20 cellular contexts compared by ENCODE assay signal in genomic region chr6:131225959-131226358, GRCh38.
A peak's percentile ranks its signal among the peaks of the same experiment; 100 is the strongest.
DNase-seq lines count a peak whose midpoint lies in the region; ATAC-seq, FAIRE-seq and TF ChIP-seq lines count a peak whose summit lies in the region.
"Had no signal": no experiment of that assay in that cellular context is flagged by ENCODE, and none has a peak within 500 bp of the region (broad histone marks: within the 10 kb centered on the region; RNA-seq: fewer than 3 reads in every experiment).

No MANE protein-coding gene starts in this region.

- H4K5ac ChIP-seq in H1 (ENCODE audit: insufficient read length, low read depth, low read length) = no peak overlapping the region

- H3K4me3 ChIP-seq in LNCaP clone FGC (ENCODE audit: low read depth, low read length) (no peak overlapping the region), H1 (ENCODE audit: extremely low read depth in 1 of 4, insufficient read depth in 2 of 4, low read depth in 3 of 4, low read length in 4 of 4) (no peak overlapping the region), neural cell (ENCODE audit: low read length) (peak overlapping the region; percentile 38)

- no peaks in the 10 kb centered on the region for H3K23me2 ChIP-seq in H1 (ENCODE audit: low read depth, low read length)

- ATAC-seq in GM18858 (IDR thresholded peaks at IDR 0.05; ENCODE audit: unreplicated experiment) = no peak
- ATAC-seq in stimulated activated naive CD8-positive, alpha-beta T cell treated with anti-CD3 and anti-CD28 coated beads, Interleukin-15, amount 100 ng/mL, for 72 hours = no peak
- ATAC-seq: CD8-positive, alpha-beta T cell had no signal

- no peaks in the 10 kb centered on the region for H3K79me1 ChIP-seq in H1 (ENCODE audit: low read depth, low read length)

- H3K36me3 Mint-ChIP-seq in osteocyte (ENCODE audit: unreplicated experiment) = peaks cover 6% of the 10 kb centered on the region

- H3K18ac ChIP-seq in H1 (ENCODE audit: extremely low read depth, low read length) = no peak overlapping the region

- H3K27ac Mint-ChIP-seq in stimulated activated naive CD8-positive, alpha-beta T cell treated with anti-CD3 and anti-CD28 coated beads, Interleukin-15, amount 100 ng/mL, for 72 hours = no peak overlapping the region
- H3K27ac Mint-ChIP-seq in osteocyte (ENCODE audit: unreplicated experiment) = no peak overlapping the region
- H3K27ac Mint-ChIP-seq: CD8-positive, alpha-beta T cell had no signal

- no peak for TF ChIP-seq RAD21 in H1 (IDR thresholded peaks at IDR 0.05 in 1 of 2, conservative IDR thresholded peaks at IDR 0.05 in 1 of 2; ENCODE audit: low read depth in 2 of 2, low read length in 2 of 2)
- no peak for TF ChIP-seq RAD21 in neural cell (conservative IDR thresholded peaks at IDR 0.05)

- no peaks in the 10 kb centered on the region for H3K9me2 ChIP-seq in neural cell (ENCODE audit: insufficient read depth, low read length)

- no peak overlapping the region for H3K23ac ChIP-seq in H1 (ENCODE audit: insufficient read length)

- no peak overlapping the region for H2AK5ac ChIP-seq in H1 (ENCODE audit: low read depth, low read length)

- H3K9me3 ChIP-seq in H1 (ENCODE audit: insufficient read depth in 2 of 2, low read depth in 1 of 2, low read length in 1 of 2) = no peaks in the 10 kb centered on the region
- no peaks in the 10 kb centered on the region for H3K9me3 ChIP-seq in neural cell (ENCODE audit: low read length)

- H3K27ac ChIP-seq in H1 (ENCODE audit: low read depth, low read length) (no peak overlapping the region), neural cell (ENCODE audit: low read length) (peak overlapping the region; percentile 48)
- H3K27ac ChIP-seq: HL-60 had no signal

- no peak overlapping the region for H4K91ac ChIP-seq in H1 (replicated peaks; ENCODE audit: insufficient read length, low read length)

- H3K4me1 Mint-ChIP-seq in stimulated activated naive CD8-positive, alpha-beta T cell treated with anti-CD3 and anti-CD28 coated beads, Interleukin-15, amount 100 ng/mL, for 72 hours = peaks cover 11% of the 10 kb centered on the region
- no peaks in the 10 kb centered on the region for H3K4me1 Mint-ChIP-seq in osteocyte (ENCODE audit: unreplicated experiment)

- H3K36me3 ChIP-seq in H1 (ENCODE audit: control insufficient read depth in 2 of 4, insufficient read depth in 4 of 4, low read length in 3 of 4) = no peaks in the 10 kb centered on the region; a peak in 1 of 8 replicates
- H3K36me3 ChIP-seq in neural cell (ENCODE audit: insufficient read depth, low read length) = no peaks in the 10 kb centered on the region

- FAIRE-seq in H1 (lab: Jason Lieb, UNC) = no peak
- FAIRE-seq: D721Med, RCC 7860 had no signal

- no peak overlapping the region for H3K4me2 ChIP-seq in H1 (ENCODE audit: insufficient read depth in 1 of 2, low read depth in 2 of 2, low read length in 2 of 2)
- H3K4me2 ChIP-seq in neural cell (ENCODE audit: low read length) = no peak overlapping the region

- no peak overlapping the region for H3K14ac ChIP-seq in H1 (ENCODE audit: insufficient read length)

- H3K56ac ChIP-seq in H1 (replicated peaks; ENCODE audit: insufficient read length, low read depth, low read length) = no peak overlapping the region

- H2AFZ ChIP-seq in H1 (ENCODE audit: low read length) (no peak overlapping the region), neural cell (ENCODE audit: low read depth, low read length) (no peak overlapping the region)

- no peak overlapping the region for H2BK120ac ChIP-seq in H1 (replicated peaks; ENCODE audit: low read depth, low read length)

- H4K8ac ChIP-seq in H1 (ENCODE audit: extremely low read depth, insufficient read depth, low read length) = no peak overlapping the region

- no peak overlapping the region for H2BK20ac ChIP-seq in H1 (ENCODE audit: low read length)

- H2BK15ac ChIP-seq in H1 (ENCODE audit: low read length) = no peak overlapping the region

- no peaks in the 10 kb centered on the region for H3K27me3 Mint-ChIP-seq in stimulated activated naive CD8-positive, alpha-beta T cell treated with anti-CD3 and anti-CD28 coated beads, Interleukin-15, amount 100 ng/mL, for 72 hours
- no peaks in the 10 kb centered on the region for H3K27me3 Mint-ChIP-seq in osteocyte (ENCODE audit: unreplicated experiment)

- TF ChIP-seq POLR2A in H1 (IDR thresholded peaks at IDR 0.05; ENCODE audit: control extremely low read depth in 1 of 2, low read depth in 2 of 2, low read length in 2 of 2) = no peak

- H4K20me1 ChIP-seq in H1 (replicated peaks in 1 of 2; ENCODE audit: control insufficient read depth in 1 of 2, insufficient read depth in 2 of 2, low read length in 2 of 2) = no peaks in the 10 kb centered on the region
- no peaks in the 10 kb centered on the region for H4K20me1 ChIP-seq in neural cell (ENCODE audit: insufficient read depth)

- peaks cover 0 to 8% (median 2%) of the 10 kb centered on the region in 4 experiments; a peak in 2 of 7 replicates for H3K4me1 ChIP-seq in H1 (replicated peaks in 1 of 4; ENCODE audit: control insufficient read depth in 3 of 4, insufficient read depth in 4 of 4, low read length in 3 of 4)

- peaks cover 0 to 4% of the 10 kb centered on the region in 2 donors for H3K9me3 Mint-ChIP-seq in stimulated activated naive CD8-positive, alpha-beta T cell treated with anti-CD3 and anti-CD28 coated beads, Interleukin-15, amount 100 ng/mL, for 72 hours
- no peaks in the 10 kb centered on the region for H3K9me3 Mint-ChIP-seq in osteocyte (ENCODE audit: unreplicated experiment)

- no peak overlapping the region for H3K4me3 Mint-ChIP-seq in stimulated activated naive CD8-positive, alpha-beta T cell treated with anti-CD3 and anti-CD28 coated beads, Interleukin-15, amount 100 ng/mL, for 72 hours
- H3K4me3 Mint-ChIP-seq in osteocyte (ENCODE audit: unreplicated experiment) = no peak overlapping the region
- H3K4me3 Mint-ChIP-seq: CD8-positive, alpha-beta T cell had no signal

- TF ChIP-seq CTCF in LNCaP clone FGC (IDR thresholded peaks at IDR 0.05; ENCODE audit: control insufficient read depth, extremely low read depth, insufficient read depth) = no peak
- TF ChIP-seq CTCF in H1 (IDR thresholded peaks at IDR 0.05; ENCODE audit: control extremely low read depth in 1 of 3, insufficient read depth in 1 of 3, low read depth in 1 of 3, low read length in 3 of 3) = no peak
- no peak for TF ChIP-seq CTCF in neural cell (IDR thresholded peaks at IDR 0.05; ENCODE audit: poor library complexity, severe bottlenecking)
- TF ChIP-seq CTCF in osteocyte (IDR thresholded peaks at IDR 0.05) = no peak

- no peaks in the 10 kb centered on the region for H3K27me3 ChIP-seq in H1 (replicated peaks in 1 of 4; ENCODE audit: control insufficient read depth in 3 of 4, extremely low read depth in 1 of 4, insufficient read depth in 3 of 4, low read length in 3 of 4)
- H3K27me3 ChIP-seq in neural cell (ENCODE audit: insufficient read depth, low read depth, low read length) = no peaks in the 10 kb centered on the region

- H3K4ac ChIP-seq in H1 (replicated peaks; ENCODE audit: insufficient read length, low read depth, low read length) = no peak overlapping the region

- H3K79me2 ChIP-seq in H1 (ENCODE audit: control insufficient read depth in 1 of 2, insufficient read depth in 2 of 2, low read length in 2 of 2) (no peaks in the 10 kb centered on the region), neural cell (replicated peaks; ENCODE audit: insufficient read depth, low read length) (no peaks in the 10 kb centered on the region)

- DNase-seq in NCI-H82 (lab: John Stamatoyannopoulos, UW) = peak; percentile 39
- DNase-seq in NCI-H82 treated with DMSO at 0.1 percent for 48 hours (lab: John Stamatoyannopoulos, UW; ENCODE audit: unreplicated experiment) = no peak
- peak; percentile 88 for DNase-seq in LNCaP clone FGC (ENCODE audit: low read depth)
- DNase-seq in H1 (ENCODE audit: low read depth in 1 of 2, low spot score in 2 of 2) = no peak
- DNase-seq in stimulated activated naive CD8-positive, alpha-beta T cell treated with anti-CD3 and anti-CD28 coated beads, Interleukin-15, amount 100 ng/mL, for 72 hours = no peak
- no peak for DNase-seq in osteocyte (ENCODE audit: extremely low spot score, unreplicated experiment)
- DNase-seq: CD8-positive, alpha-beta T cell; DMS79 treated with DMSO at 0.1 percent for 48 hours; H7; NCI-H187 treated with DMSO at 0.1 percent for 48 hours; NCI-H345; NCI-H524 treated with DMSO at 0.1 percent for 48 hours; NK-92 treated with Interleukin-12 subunit alpha and Interleukin-12 subunit beta, amount 100 ng/mL, for 24 hours; Right ventricle myocardium superior; SW 1271 had no signal

- CTCF ChIA-PET in H1 (lab: Charles Lee; ENCODE audit: partially characterized antibody) = interaction anchor here (1.0 to 1.6 kb wide), 2 partner anchors 65 to 78 kb away, joined by 3 to 5 read pairs; no protein-coding TSS in a partner anchor

- H3K9ac ChIP-seq in H1 (replicated peaks in 1 of 4; ENCODE audit: extremely low read depth in 1 of 4, low read depth in 3 of 4, low read length in 3 of 4) (no peak overlapping the region), neural cell (ENCODE audit: low read length) (no peak overlapping the region)

- WGBS in H1 (ENCODE audit: extremely low coverage in 1 of 2, insufficient coverage in 1 of 2, insufficient read length in 1 of 2, insufficient replicate concordance in 2 of 2, low coverage in 1 of 2, low lambda C conversion rate in 2 of 2, missing lambda C conversion rate in 1 of 2), 2 experiments = 61% methylated on average over 3 of the region's 3 CpGs; no CpG with 5 or more reads in 1 of the 2 experiments

- POLR2A ChIA-PET in H1 (lab: Charles Lee; ENCODE audit: partially characterized antibody) = no interaction called here

- H3F3A ChIP-seq in neural cell (ENCODE audit: insufficient read depth, low read length, poor library complexity, severe bottlenecking) = no peaks in the 10 kb centered on the region

- TF ChIP-seq EP300 in H1 (IDR thresholded peaks at IDR 0.05; ENCODE audit: borderline replicate concordance in 1 of 2, low read depth in 2 of 2, low read length in 2 of 2) = no peak
- TF ChIP-seq EP300 in neural cell (conservative IDR thresholded peaks at IDR 0.05; ENCODE audit: poor library complexity, severe bottlenecking) = no peak

- H2BK5ac ChIP-seq in H1 (ENCODE audit: low read depth, low read length) = no peak overlapping the region

- H2BK12ac ChIP-seq in H1 (ENCODE audit: low read depth, low read length) = no peak overlapping the region

TF ChIP-seq in H1, 55 proteins besides CTCF, POLR2A, EP300 and RAD21 (continues in another document):
- no peak for TF ChIP-seq MAX (IDR thresholded peaks at IDR 0.05)
- TF ChIP-seq SAP30 (IDR thresholded peaks at IDR 0.05; ENCODE audit: insufficient read depth, insufficient replicate concordance, low read length) = no peak

Comparison
In these comparisons a context has a peak if more than half of its experiments do, and no peak if none do; other contexts are left out.
1. DNase-seq: peak in NCI-H82 (single experiment) and LNCaP clone FGC (single experiment); none in NCI-H82 treated with DMSO at 0.1 percent for 48 hours (single experiment), H1 (0 of 2), stimulated activated naive CD8-positive, alpha-beta T cell treated with anti-CD3 and anti-CD28 coated beads, Interleukin-15, amount 100 ng/mL, for 72 hours (0 of 2) and osteocyte (single experiment).